Comparison of ENCODE assay signal across 10 cellular contexts in genomic region chr21:28283652-28284490, GRCh38.
DNase-seq lines count a peak whose midpoint lies in the region; ATAC-seq and TF ChIP-seq lines count a peak whose summit lies in the region.
"Had no signal": no experiment of that assay in that cellular context is flagged by ENCODE, and none has a peak within 500 bp of the region (broad histone marks: within the 10 kb centered on the region; RNA-seq: fewer than 3 reads in every experiment).

No MANE protein-coding gene starts in this region.

- POLR2A ChIA-PET in naive thymus-derived CD8-positive, alpha-beta T cell (lab: Charles Lee): no interaction called here

- peaks cover 13% of the 10 kb centered on the region for H3K4me1 ChIP-seq in GM23248 (ENCODE audit: insufficient read depth)
- H3K4me1 ChIP-seq: SJSA1 had no signal

- ATAC-seq in sciatic nerve: peak; percentile 76
- no peak for ATAC-seq in naive thymus-derived CD8-positive, alpha-beta T cell

- peak overlapping the region; percentile 42 for H3K9ac ChIP-seq in GM23248

- H3K36me3 Mint-ChIP-seq in activated naive CD8-positive, alpha-beta T cell treated with anti-CD3 and anti-CD28 coated beads for 36 hours: no peaks in the 10 kb centered on the region
- H3K36me3 Mint-ChIP-seq in naive thymus-derived CD8-positive, alpha-beta T cell: peaks cover 0 to under 1% (median 0%) of the 10 kb centered on the region in 3 donors

- H3K4me3 Mint-ChIP-seq in activated naive CD8-positive, alpha-beta T cell treated with anti-CD3 and anti-CD28 coated beads for 36 hours: no peak overlapping the region
- H3K4me3 Mint-ChIP-seq in naive thymus-derived CD8-positive, alpha-beta T cell: no peak overlapping the region

- WGBS in GM23248 (ENCODE audit: low coverage in 1 of 2, low lambda C conversion rate in 2 of 2, missing lambda C conversion rate in 2 of 2), 2 experiments: 2 to 4% methylated on average over 4 of the region's 4 CpGs

- intact Hi-C loops in sciatic nerve (cut with DNase I): no loop called here

- H3K4me3 ChIP-seq in GM23248 (0 out of 2 replicates have a peak overlapping the region, but pooled peaks have one; percentile 26), astrocyte of the cerebellum (ENCODE audit: low read depth, low read length) (no peak overlapping the region)
- H3K4me3 ChIP-seq: SJSA1 had no signal

- H3K36me3 ChIP-seq in GM23248 (ENCODE audit: low read depth): no peaks in the 10 kb centered on the region
- H3K36me3 ChIP-seq: SJSA1 had no signal

- peak overlapping the region; percentile 46 for H3K27ac ChIP-seq in GM23248
- H3K27ac ChIP-seq: SJSA1 had no signal

- no peaks in the 10 kb centered on the region for H3K79me2 ChIP-seq in GM23248 (ENCODE audit: insufficient read depth)

- peak overlapping the region; percentile 59 for H2AFZ ChIP-seq in GM23248

- TF ChIP-seq CTCF in astrocyte of the cerebellum (IDR thresholded peaks at IDR 0.05; ENCODE audit: low read depth, low read length, missing control alignments): no peak

- peaks cover 3% of the 10 kb centered on the region for H3K9me3 Mint-ChIP-seq in activated naive CD8-positive, alpha-beta T cell treated with anti-CD3 and anti-CD28 coated beads for 36 hours
- peaks cover 0 to 9% (median 6%) of the 10 kb centered on the region in 9 donors for H3K9me3 Mint-ChIP-seq in naive thymus-derived CD8-positive, alpha-beta T cell

- H3K27me3 ChIP-seq in GM23248 (replicated peaks; ENCODE audit: insufficient read depth): no peaks in the 10 kb centered on the region
- H3K27me3 ChIP-seq: SJSA1 had no signal

- H3K27ac Mint-ChIP-seq in activated naive CD8-positive, alpha-beta T cell treated with anti-CD3 and anti-CD28 coated beads for 36 hours: no peak overlapping the region
- H3K27ac Mint-ChIP-seq in naive thymus-derived CD8-positive, alpha-beta T cell: no peak overlapping the region

- peak overlapping the region; percentile 56 for H3K4me2 ChIP-seq in GM23248 (ENCODE audit: unreplicated experiment)

- H3F3A ChIP-seq in GM23248 (ENCODE audit: insufficient read depth): peaks cover 23% of the 10 kb centered on the region; the same call in 1 of the 2 replicates

- H3K4me1 Mint-ChIP-seq in activated naive CD8-positive, alpha-beta T cell treated with anti-CD3 and anti-CD28 coated beads for 36 hours: no peaks in the 10 kb centered on the region
- no peaks in the 10 kb centered on the region for H3K4me1 Mint-ChIP-seq in naive thymus-derived CD8-positive, alpha-beta T cell

- H3K27me3 Mint-ChIP-seq in activated naive CD8-positive, alpha-beta T cell treated with anti-CD3 and anti-CD28 coated beads for 36 hours: no peaks in the 10 kb centered on the region
- H3K27me3 Mint-ChIP-seq in naive thymus-derived CD8-positive, alpha-beta T cell: peaks cover 0 to 2% (median 0%) of the 10 kb centered on the region in 5 donors

- in situ Hi-C loops in GM23248 (cut with MboI) (no loop called here), astrocyte of the cerebellum (cut with HindIII; ENCODE audit: low sequenced_read_pairs) (no loop called here)

- no peaks in the 10 kb centered on the region for H3K9me2 ChIP-seq in GM23248 (ENCODE audit: insufficient read depth)

- H4K20me1 ChIP-seq in GM23248 (ENCODE audit: insufficient read depth): no peaks in the 10 kb centered on the region

- no peaks in the 10 kb centered on the region for H3K9me3 ChIP-seq in GM23248 (ENCODE audit: low read depth)
- H3K9me3 ChIP-seq: SJSA1 had no signal

- DNase-seq in GM23248: peak; percentile 76
- DNase-seq in astrocyte of the cerebellum (ENCODE audit: low read depth): peak; percentile 82
- peak; percentile 27 for DNase-seq in hepatic stellate cell (ENCODE audit: low spot score)
- no peak for DNase-seq in sciatic nerve (ENCODE audit: low spot score)
- DNase-seq in anterior cingulate cortex (lab: John Stamatoyannopoulos, UW): no peak
- DNase-seq in NCI-H2081 treated with DMSO at 0.1 percent for 48 hours (lab: John Stamatoyannopoulos, UW): no peak
- no peak for DNase-seq in activated naive CD8-positive, alpha-beta T cell treated with anti-CD3 and anti-CD28 coated beads for 36 hours
- DNase-seq in naive thymus-derived CD8-positive, alpha-beta T cell: no peak
- DNase-seq: NCI-H1048 had no signal

Comparison
In these comparisons a context has a peak if more than half of its experiments do, and no peak if none do; other contexts are left out.
1. DNase-seq: peak in GM23248 (single experiment), astrocyte of the cerebellum (single experiment) and hepatic stellate cell (single experiment); none in sciatic nerve (single experiment), anterior cingulate cortex (0 of 58), NCI-H2081 treated with DMSO at 0.1 percent for 48 hours (single experiment), activated naive CD8-positive, alpha-beta T cell treated with anti-CD3 and anti-CD28 coated beads for 36 hours (single experiment) and naive thymus-derived CD8-positive, alpha-beta T cell (0 of 10).